ENCODE assay signal across 8 cellular contexts in genomic region chr4:25843340-25844097, GRCh38. TPM values are rescaled to one million over a fixed set of nuclear protein-coding genes. Genes with fewer than 3 reads are reported as not detected.
DNase-seq lines count a peak whose midpoint lies in the region; ATAC-seq and TF ChIP-seq lines count a peak whose summit lies in the region.

No MANE protein-coding gene starts in this region.

- no peaks in the 10 kb centered on the region for H3K36me3 ChIP-seq in fibroblast of lung (ENCODE audit: control insufficient read depth, insufficient read depth, low read length)

- no peaks in the 10 kb centered on the region for H3K4me1 ChIP-seq in fibroblast of lung (ENCODE audit: control insufficient read depth, extremely low read depth, insufficient read depth, low read length)

- no peaks in the 10 kb centered on the region for H3K9me3 ChIP-seq in fibroblast of lung (ENCODE audit: control insufficient read depth, insufficient read depth, low read depth, low read length)

- TF ChIP-seq CTCF in fibroblast of lung (conservative IDR thresholded peaks at IDR 0.05 in 1 of 2, IDR thresholded peaks at IDR 0.05 in 1 of 2; ENCODE audit: low read depth in 1 of 2, low read length in 2 of 2) = no peak

- H3K9me3 Mint-ChIP-seq in activated CD4-positive, alpha-beta T cell treated with anti-CD3 and anti-CD28 coated beads, Interleukin-2, amount 10 ng/mL, durations not matched to agents 7 days and 5 days = no peaks in the 10 kb centered on the region
- no peaks in the 10 kb centered on the region for H3K9me3 Mint-ChIP-seq in stimulated activated effector memory CD8-positive, alpha-beta T cell treated with anti-CD3 and anti-CD28 coated beads, Interleukin-12 subunit alpha, Interleukin-12 subunit beta, amount 100 ng/mL, for 72 hours

- peak; percentile 31 for ATAC-seq in stimulated activated effector memory CD8-positive, alpha-beta T cell treated with anti-CD3 and anti-CD28 coated beads, Interleukin-12 subunit alpha, Interleukin-12 subunit beta, amount 100 ng/mL, for 72 hours
- ATAC-seq in GM19351 (IDR thresholded peaks at IDR 0.05; ENCODE audit: unreplicated experiment) = no peak

- peak overlapping the region; percentile 83 for H3K27ac Mint-ChIP-seq in activated CD4-positive, alpha-beta T cell treated with anti-CD3 and anti-CD28 coated beads, Interleukin-2, amount 10 ng/mL, durations not matched to agents 7 days and 5 days
- H3K27ac Mint-ChIP-seq in stimulated activated effector memory CD8-positive, alpha-beta T cell treated with anti-CD3 and anti-CD28 coated beads, Interleukin-12 subunit alpha, Interleukin-12 subunit beta, amount 100 ng/mL, for 72 hours = peak overlapping the region; percentile 92

- H3K4me3 Mint-ChIP-seq in activated CD4-positive, alpha-beta T cell treated with anti-CD3 and anti-CD28 coated beads, Interleukin-2, amount 10 ng/mL, durations not matched to agents 7 days and 5 days = peak overlapping the region; percentile 40
- peak overlapping the region; percentile 36 for H3K4me3 Mint-ChIP-seq in stimulated activated effector memory CD8-positive, alpha-beta T cell treated with anti-CD3 and anti-CD28 coated beads, Interleukin-12 subunit alpha, Interleukin-12 subunit beta, amount 100 ng/mL, for 72 hours

- H3K4me3 ChIP-seq in fibroblast of lung (replicated peaks in 1 of 4; ENCODE audit: control extremely low read depth in 1 of 4, insufficient read depth in 1 of 4, low read depth in 3 of 4, low read length in 4 of 4) = no peak overlapping the region

- peaks cover 38% of the 10 kb centered on the region for H3K36me3 Mint-ChIP-seq in activated CD4-positive, alpha-beta T cell treated with anti-CD3 and anti-CD28 coated beads, Interleukin-2, amount 10 ng/mL, durations not matched to agents 7 days and 5 days (ENCODE audit: low read depth)
- peaks cover 67% of the 10 kb centered on the region for H3K36me3 Mint-ChIP-seq in stimulated activated effector memory CD8-positive, alpha-beta T cell treated with anti-CD3 and anti-CD28 coated beads, Interleukin-12 subunit alpha, Interleukin-12 subunit beta, amount 100 ng/mL, for 72 hours

- H3K27ac ChIP-seq in fibroblast of lung (ENCODE audit: insufficient read depth, low read length) = no peak overlapping the region

- POLR2A ChIA-PET in activated CD4-positive, alpha-beta T cell treated with anti-CD3 and anti-CD28 coated beads, Interleukin-2, amount 10 ng/mL, durations not matched to agents 7 days and 5 days (lab: Charles Lee) = no interaction called here

- H3K27me3 Mint-ChIP-seq in activated CD4-positive, alpha-beta T cell treated with anti-CD3 and anti-CD28 coated beads, Interleukin-2, amount 10 ng/mL, durations not matched to agents 7 days and 5 days = no peaks in the 10 kb centered on the region

- peak overlapping the region; percentile 58 for H3K4me2 ChIP-seq in fibroblast of lung (ENCODE audit: extremely low read depth, insufficient read depth, low read length)

- no peak overlapping the region for H3K9ac ChIP-seq in fibroblast of lung (ENCODE audit: insufficient read depth, low read length)

- H2AFZ ChIP-seq in fibroblast of lung (ENCODE audit: low read length) = peak overlapping the region; percentile 47

- H3K79me2 ChIP-seq in fibroblast of lung (ENCODE audit: control insufficient read depth, insufficient read depth, low read length) = no peaks in the 10 kb centered on the region

- H4K20me1 ChIP-seq in fibroblast of lung (ENCODE audit: control insufficient read depth, extremely low read depth, insufficient read depth, low read length) = no peaks in the 10 kb centered on the region

- no peaks in the 10 kb centered on the region for H3K27me3 ChIP-seq in fibroblast of lung (ENCODE audit: control insufficient read depth, insufficient read depth, low read length)

- H3K4me1 Mint-ChIP-seq in activated CD4-positive, alpha-beta T cell treated with anti-CD3 and anti-CD28 coated beads, Interleukin-2, amount 10 ng/mL, durations not matched to agents 7 days and 5 days = peaks cover 47% of the 10 kb centered on the region
- H3K4me1 Mint-ChIP-seq in stimulated activated effector memory CD8-positive, alpha-beta T cell treated with anti-CD3 and anti-CD28 coated beads, Interleukin-12 subunit alpha, Interleukin-12 subunit beta, amount 100 ng/mL, for 72 hours = peaks cover 75% of the 10 kb centered on the region

- CTCF ChIA-PET in activated CD4-positive, alpha-beta T cell treated with anti-CD3 and anti-CD28 coated beads, Interleukin-2, amount 10 ng/mL, durations not matched to agents 7 days and 5 days (lab: Charles Lee) = interaction anchor here (1.0 kb wide), 1 partner anchor 16 kb away, joined by 3 read pairs; no protein-coding TSS in a partner anchor

- DNase-seq in activated CD4-positive, alpha-beta T cell treated with anti-CD3 and anti-CD28 coated beads, Interleukin-2, amount 10 ng/mL, durations not matched to agents 7 days and 5 days = peak; percentile 15
- no peak for DNase-seq in activated CD4-positive, alpha-beta T cell treated with anti-CD3 and anti-CD28 coated beads for 1 hour
- DNase-seq in M059J (ENCODE audit: low read depth) = peak; percentile 47
- DNase-seq in fibroblast of lung (ENCODE audit: low read depth in 2 of 2) = no peak
- no peak for DNase-seq in stimulated activated effector memory CD8-positive, alpha-beta T cell treated with anti-CD3 and anti-CD28 coated beads, Interleukin-12 subunit alpha, Interleukin-12 subunit beta, amount 100 ng/mL, for 72 hours (ENCODE audit: low spot score in 2 of 2)
- no peak for DNase-seq in NCI-H1694 treated with DMSO at 0.1 percent for 48 hours (lab: John Stamatoyannopoulos, UW)
- DNase-seq in NCI-H1105 (lab: John Stamatoyannopoulos, UW) = no peak

RNA-seq across cellular contexts. Expression of gene SEL1L3, which starts 19.3 kb away (rescaled TPM):
- total RNA-seq in activated CD4-positive, alpha-beta T cell treated with anti-CD3 and anti-CD28 coated beads, Interleukin-2, amount 10 ng/mL, durations not matched to agents 7 days and 5 days = 10 to 100 TPM; 47.6 to 63.4 TPM
- 7.1 and 9.1 TPM in 2 replicates for total RNA-seq in M059J (2014; rRNA removed; shearing (Covaris generic))
- 56.0 and 56.3 TPM in 2 replicates for total RNA-seq in fibroblast of lung
- polyA plus RNA-seq in fibroblast of lung = 13.2 and 24.1 TPM in 2 replicates
- 11.1 and 24.5 TPM in 2 replicates for polyA plus RNA-seq in fibroblast of lung (2012)
- polyA minus RNA-seq in fibroblast of lung (ENCODE audit: low replicate concordance) = 5.3 and 28.6 TPM in 2 replicates

Comparison
In these comparisons a context has a peak if more than half of its experiments do, and no peak if none do; other contexts are left out.
1. DNase-seq: peak in activated CD4-positive, alpha-beta T cell treated with anti-CD3 and anti-CD28 coated beads, Interleukin-2, amount 10 ng/mL, durations not matched to agents 7 days and 5 days (single experiment) and M059J (single experiment); none in activated CD4-positive, alpha-beta T cell treated with anti-CD3 and anti-CD28 coated beads for 1 hour (single experiment), fibroblast of lung (0 of 2), stimulated activated effector memory CD8-positive, alpha-beta T cell treated with anti-CD3 and anti-CD28 coated beads, Interleukin-12 subunit alpha, Interleukin-12 subunit beta, amount 100 ng/mL, for 72 hours (0 of 2), NCI-H1694 treated with DMSO at 0.1 percent for 48 hours (single experiment) and NCI-H1105 (single experiment).